ENCODE assay signal across 11 cellular contexts in the genomic region with DNA sequence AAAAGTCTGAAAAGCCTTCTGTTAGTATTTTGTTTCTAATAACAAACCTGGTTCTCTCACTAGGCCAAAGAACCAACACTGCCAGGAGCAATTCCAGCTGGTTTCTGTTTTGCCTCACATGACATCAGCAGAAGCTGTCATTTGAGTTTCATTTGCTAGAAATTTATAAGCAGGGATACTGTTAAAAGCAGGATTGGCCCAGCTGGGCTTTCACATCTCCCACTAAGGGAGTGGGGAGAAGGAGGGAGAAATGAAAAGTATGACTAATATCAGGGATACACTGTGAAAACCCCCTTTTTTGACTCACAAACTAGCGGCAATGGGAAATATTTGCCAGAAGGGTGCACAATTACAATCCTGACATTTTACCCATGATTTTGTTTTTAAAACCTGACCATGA. TPM values are rescaled to one million over a fixed set of nuclear protein-coding genes. Genes with fewer than 3 reads are reported as not detected.
DNase-seq lines count a peak whose midpoint lies in the region; ATAC-seq and TF ChIP-seq lines count a peak whose summit lies in the region.
"Had no signal": no experiment of that assay in that cellular context is flagged by ENCODE, and none has a peak within 500 bp of the region (broad histone marks: within the 10 kb centered on the region; RNA-seq: fewer than 3 reads in every experiment).

No MANE protein-coding gene starts in this region.

- H3K4me1 ChIP-seq in trophoblast cell (ENCODE audit: control insufficient read depth in 1 of 2, insufficient read depth in 2 of 2, low read length in 2 of 2) = peaks cover 22 to 40% of the 10 kb centered on the region in 2 experiments

- H3K36me3 ChIP-seq in BJ (ENCODE audit: control insufficient read depth, insufficient read depth, low read length) (peaks cover 4% of the 10 kb centered on the region; the same call in 1 of the 2 replicates), trophoblast cell (ENCODE audit: control insufficient read depth in 1 of 2, insufficient read depth in 2 of 2, low read length in 2 of 2) (peaks cover 12 to 15% of the 10 kb centered on the region in 2 experiments)

- H3K27ac ChIP-seq in trophoblast cell (ENCODE audit: low read depth, low read length) = peak overlapping the region; percentile 61
- H3K27ac ChIP-seq: KMS-11 had no signal

- in situ Hi-C loops in GM13976 (cut with MboI; ENCODE audit: low sequenced_read_pairs, unreplicated experiment) = loop anchor here (25.0 kb wide), 1 partner anchor 652 kb away; no protein-coding TSS in a partner anchor

- no peak overlapping the region for H3K14ac ChIP-seq in trophoblast cell (ENCODE audit: low read length)

- peak overlapping the region; percentile 58 for H3K4me3 ChIP-seq in BJ (ENCODE audit: low read depth, low read length)
- H3K4me3 ChIP-seq in trophoblast cell (ENCODE audit: low read depth, low read length) = no peak overlapping the region

- DNase-seq in BJ (ENCODE audit: low read depth) = peak; percentile 82
- peak; percentile 84 for DNase-seq in fibroblast of the conjunctiva (ENCODE audit: low read depth)
- no peak for DNase-seq in trophoblast cell
- DNase-seq in activated naive CD4-positive, alpha-beta T cell (lab: John Stamatoyannopoulos, UW) = no peak
- DNase-seq in hypothalamus (lab: John Stamatoyannopoulos, UW) = no peak
- DNase-seq in GM13976 (ENCODE audit: low spot score) = no peak
- DNase-seq: activated naive CD8-positive, alpha-beta T cell treated with anti-CD3 and anti-CD28 coated beads, Interleukin-2, amount 10 ng/mL, durations not matched to agents 7 days and 5 days; H9 had no signal

- CTCF ChIA-PET in BJ (lab: Yijun Ruan, JAX) = interaction anchor here (1.2 to 2.7 kb wide), 4 partner anchors 8 to 187 kb away, joined by 3 to 8 read pairs (median 6); no protein-coding TSS in a partner anchor

- H2BK120ac ChIP-seq in trophoblast cell (ENCODE audit: insufficient read depth, low read length, poor library complexity) = no peak overlapping the region

- no peak overlapping the region for H3K18ac ChIP-seq in trophoblast cell (ENCODE audit: low read length)

- TF ChIP-seq CTCF in BJ (IDR thresholded peaks at IDR 0.05; ENCODE audit: insufficient read depth, low read depth, low read length) (peak; percentile 28; the same call in 1 of the 2 replicates), GM13976 (IDR thresholded peaks at IDR 0.05; ENCODE audit: borderline replicate concordance, control extremely low read depth, extremely low read depth, insufficient read depth, missing control alignments) (no peak)

- no peak overlapping the region for H2AK5ac ChIP-seq in trophoblast cell (ENCODE audit: low read length)

- no peaks in the 10 kb centered on the region for H3K27me3 ChIP-seq in BJ (ENCODE audit: control insufficient read depth, insufficient read depth, low read length)
- H3K27me3 ChIP-seq in trophoblast cell (ENCODE audit: insufficient read depth, low read length) = no peaks in the 10 kb centered on the region

- peaks cover 6% of the 10 kb centered on the region for H3K9me3 ChIP-seq in trophoblast cell (ENCODE audit: insufficient read depth, low read depth, low read length)

- H3K23ac ChIP-seq in trophoblast cell (ENCODE audit: low read length) = no peak overlapping the region

- peaks cover 13% of the 10 kb centered on the region for H3K79me1 ChIP-seq in trophoblast cell (ENCODE audit: low read length)

- POLR2A ChIA-PET in BJ (lab: Charles Lee) = interaction anchor here (0.7 to 1.0 kb wide), 3 partner anchors 46 to 168 kb away, joined by 3 to 4 read pairs (median 3); no protein-coding TSS in a partner anchor

- ATAC-seq in SK-N-SH treated with all-trans-retinoic acid at 6 μM for 48 hours = peak; percentile 60
- ATAC-seq in HG03378 (IDR thresholded peaks at IDR 0.05; ENCODE audit: unreplicated experiment) = no peak

- no peak overlapping the region for H3K9ac ChIP-seq in trophoblast cell (ENCODE audit: low read length)
- H3K9ac ChIP-seq: KMS-11 had no signal

- no peak overlapping the region for H4K8ac ChIP-seq in trophoblast cell (ENCODE audit: low read depth, low read length)

- no peak overlapping the region for H2BK12ac ChIP-seq in trophoblast cell (ENCODE audit: low read length)

- H4K91ac ChIP-seq in trophoblast cell (ENCODE audit: low read depth, low read length) = peak overlapping the region; percentile 58

- WGBS in trophoblast cell (ENCODE audit: extremely low coverage, insufficient coverage, insufficient read length) = no CpG with 5 or more reads among the region's 1 CpG

- no peak overlapping the region for H3K4ac ChIP-seq in trophoblast cell (ENCODE audit: low read depth, low read length)

- H4K12ac ChIP-seq in trophoblast cell (ENCODE audit: low read depth, low read length) = no peak overlapping the region

- peak overlapping the region; percentile 54 for H3K4me2 ChIP-seq in trophoblast cell (ENCODE audit: low read length)
- H3K4me2 ChIP-seq: KMS-11 had no signal

- H2AFZ ChIP-seq in trophoblast cell (ENCODE audit: insufficient read depth, low read length, poor library complexity) = no peak overlapping the region

- peak overlapping the region; percentile 59 for H2BK5ac ChIP-seq in trophoblast cell (ENCODE audit: low read depth, low read length, poor library complexity)

- H3K79me2 ChIP-seq in trophoblast cell (ENCODE audit: control insufficient read depth, insufficient read depth, low read length, poor library complexity) = peaks cover 8% of the 10 kb centered on the region

TF ChIP-seq in SK-N-SH treated with all-trans-retinoic acid at 6 μM for 48 hours, 23 proteins besides CTCF, POLR2A, EP300 and RAD21:
- TF ChIP-seq ZNF8 (CRISPR knock-in tag; IDR thresholded peaks at IDR 0.05) (no peak), ISL1 (CRISPR knock-in tag; IDR thresholded peaks at IDR 0.05) (peak; percentile 75), TCF4 (CRISPR knock-in tag; IDR thresholded peaks at IDR 0.05; ENCODE audit: borderline replicate concordance) (peak; percentile 74; the same call in 1 of the 2 replicates), TOX (CRISPR knock-in tag; IDR thresholded peaks at IDR 0.05; ENCODE audit: borderline replicate concordance) (peak; percentile 13; the same call in 1 of the 2 replicates), SNAI2 (CRISPR knock-in tag; IDR thresholded peaks at IDR 0.05) (0 out of 2 replicates have a peak, but pooled peaks have one; percentile 9), ZNF565 (CRISPR knock-in tag; conservative IDR thresholded peaks at IDR 0.05; ENCODE audit: low read depth) (no peak), CREB5 (CRISPR knock-in tag; IDR thresholded peaks at IDR 0.05; ENCODE audit: low read depth) (peak; percentile 75)
- TF ChIP-seq, protein P1, sequence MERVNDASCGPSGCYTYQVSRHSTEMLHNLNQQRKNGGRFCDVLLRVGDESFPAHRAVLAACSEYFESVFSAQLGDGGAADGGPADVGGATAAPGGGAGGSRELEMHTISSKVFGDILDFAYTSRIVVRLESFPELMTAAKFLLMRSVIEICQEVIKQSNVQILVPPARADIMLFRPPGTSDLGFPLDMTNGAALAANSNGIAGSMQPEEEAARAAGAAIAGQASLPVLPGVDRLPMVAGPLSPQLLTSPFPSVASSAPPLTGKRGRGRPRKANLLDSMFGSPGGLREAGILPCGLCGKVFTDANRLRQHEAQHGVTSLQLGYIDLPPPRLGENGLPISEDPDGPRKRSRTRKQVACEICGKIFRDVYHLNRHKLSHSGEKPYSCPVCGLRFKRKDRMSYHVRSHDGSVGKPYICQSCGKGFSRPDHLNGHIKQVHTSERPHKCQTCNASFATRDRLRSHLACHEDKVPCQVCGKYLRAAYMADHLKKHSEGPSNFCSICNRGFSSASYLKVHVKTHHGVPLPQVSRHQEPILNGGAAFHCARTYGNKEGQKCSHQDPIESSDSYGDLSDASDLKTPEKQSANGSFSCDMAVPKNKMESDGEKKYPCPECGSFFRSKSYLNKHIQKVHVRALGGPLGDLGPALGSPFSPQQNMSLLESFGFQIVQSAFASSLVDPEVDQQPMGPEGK (CRISPR knock-in tag; IDR thresholded peaks at IDR 0.05; ENCODE audit: borderline replicate concordance) = 0 out of 2 replicates have a peak, but pooled peaks have one; percentile 9
- TF ChIP-seq, protein P2, sequence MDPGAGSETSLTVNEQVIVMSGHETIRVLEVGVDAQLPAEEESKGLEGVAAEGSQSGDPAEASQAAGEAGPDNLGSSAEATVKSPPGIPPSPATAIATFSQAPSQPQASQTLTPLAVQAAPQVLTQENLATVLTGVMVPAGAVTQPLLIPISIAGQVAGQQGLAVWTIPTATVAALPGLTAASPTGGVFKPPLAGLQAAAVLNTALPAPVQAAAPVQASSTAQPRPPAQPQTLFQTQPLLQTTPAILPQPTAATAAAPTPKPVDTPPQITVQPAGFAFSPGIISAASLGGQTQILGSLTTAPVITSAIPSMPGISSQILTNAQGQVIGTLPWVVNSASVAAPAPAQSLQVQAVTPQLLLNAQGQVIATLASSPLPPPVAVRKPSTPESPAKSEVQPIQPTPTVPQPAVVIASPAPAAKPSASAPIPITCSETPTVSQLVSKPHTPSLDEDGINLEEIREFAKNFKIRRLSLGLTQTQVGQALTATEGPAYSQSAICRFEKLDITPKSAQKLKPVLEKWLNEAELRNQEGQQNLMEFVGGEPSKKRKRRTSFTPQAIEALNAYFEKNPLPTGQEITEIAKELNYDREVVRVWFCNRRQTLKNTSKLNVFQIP (CRISPR knock-in tag; IDR thresholded peaks at IDR 0.05; ENCODE audit: borderline replicate concordance, low read depth) = 0 out of 2 replicates have a peak, but pooled peaks have one; percentile 13

RNA-seq across cellular contexts. Expression of gene CCDC80, which starts 5.3 kb away (rescaled TPM):
- polyA plus RNA-seq in BJ (2011; rRNA removed) = 199 and 291 TPM in 2 replicates
- polyA minus RNA-seq in BJ (2011; rRNA and poly(A)+ RNA removed) = 156 and 199 TPM in 2 replicates
- 175 and 183 TPM in 2 replicates for polyA plus RNA-seq in trophoblast cell (2013)

Comparison
In these comparisons a context has a peak if more than half of its experiments do, and no peak if none do; other contexts are left out.
1. DNase-seq: peak in BJ (single experiment) and fibroblast of the conjunctiva (single experiment); none in trophoblast cell (0 of 2), activated naive CD4-positive, alpha-beta T cell (0 of 4), hypothalamus (0 of 51) and GM13976 (single experiment).